1 cellular context compared by ENCODE assay signal in the genomic region with DNA sequence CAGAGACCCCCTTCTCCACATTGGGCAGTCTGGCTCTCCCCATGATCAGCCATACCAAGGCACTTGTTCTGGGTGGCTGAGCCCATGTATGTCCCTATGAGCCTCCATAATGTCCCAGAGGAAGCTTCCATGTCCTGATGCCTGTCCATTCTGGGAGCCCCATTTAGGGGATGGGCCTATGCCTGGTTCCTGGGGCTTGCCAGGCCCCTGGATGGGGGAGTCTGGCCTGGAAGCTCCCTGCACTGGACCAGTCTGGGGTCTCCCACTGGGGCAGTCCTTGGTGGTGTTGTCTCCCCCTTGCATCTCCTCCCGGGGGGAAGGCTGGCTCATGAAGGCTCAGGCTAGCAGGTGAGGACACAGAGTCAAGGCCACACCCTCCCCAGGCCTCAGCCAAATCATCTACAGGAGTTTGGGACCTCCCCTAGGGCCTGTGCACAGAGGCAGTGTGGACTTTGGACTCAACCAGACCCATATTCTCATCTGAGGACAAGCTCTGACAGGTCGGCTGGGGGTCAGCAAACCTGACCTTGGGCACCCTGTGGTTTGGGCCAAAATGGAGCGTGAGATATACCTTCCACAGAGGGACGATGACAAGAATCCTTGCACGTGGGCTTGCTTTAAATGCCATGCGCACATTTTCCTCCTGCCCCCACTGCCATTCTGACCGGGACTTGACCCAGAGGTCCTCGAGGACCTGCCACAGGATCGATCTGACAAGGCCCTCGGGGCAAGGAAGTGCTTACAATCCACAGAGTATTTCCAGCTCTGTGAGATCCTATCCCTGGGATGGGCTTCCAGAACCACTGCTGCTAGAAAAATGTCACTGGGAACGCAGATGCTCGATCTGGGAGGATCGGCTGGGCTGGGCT.
TF ChIP-seq lines count a peak whose summit lies in the region.

No MANE protein-coding gene starts in this region.

TF ChIP-seq in WTC11, 78 proteins besides CTCF, POLR2A, EP300 and RAD21 (continued from another document):
- TF ChIP-seq, protein P1, sequence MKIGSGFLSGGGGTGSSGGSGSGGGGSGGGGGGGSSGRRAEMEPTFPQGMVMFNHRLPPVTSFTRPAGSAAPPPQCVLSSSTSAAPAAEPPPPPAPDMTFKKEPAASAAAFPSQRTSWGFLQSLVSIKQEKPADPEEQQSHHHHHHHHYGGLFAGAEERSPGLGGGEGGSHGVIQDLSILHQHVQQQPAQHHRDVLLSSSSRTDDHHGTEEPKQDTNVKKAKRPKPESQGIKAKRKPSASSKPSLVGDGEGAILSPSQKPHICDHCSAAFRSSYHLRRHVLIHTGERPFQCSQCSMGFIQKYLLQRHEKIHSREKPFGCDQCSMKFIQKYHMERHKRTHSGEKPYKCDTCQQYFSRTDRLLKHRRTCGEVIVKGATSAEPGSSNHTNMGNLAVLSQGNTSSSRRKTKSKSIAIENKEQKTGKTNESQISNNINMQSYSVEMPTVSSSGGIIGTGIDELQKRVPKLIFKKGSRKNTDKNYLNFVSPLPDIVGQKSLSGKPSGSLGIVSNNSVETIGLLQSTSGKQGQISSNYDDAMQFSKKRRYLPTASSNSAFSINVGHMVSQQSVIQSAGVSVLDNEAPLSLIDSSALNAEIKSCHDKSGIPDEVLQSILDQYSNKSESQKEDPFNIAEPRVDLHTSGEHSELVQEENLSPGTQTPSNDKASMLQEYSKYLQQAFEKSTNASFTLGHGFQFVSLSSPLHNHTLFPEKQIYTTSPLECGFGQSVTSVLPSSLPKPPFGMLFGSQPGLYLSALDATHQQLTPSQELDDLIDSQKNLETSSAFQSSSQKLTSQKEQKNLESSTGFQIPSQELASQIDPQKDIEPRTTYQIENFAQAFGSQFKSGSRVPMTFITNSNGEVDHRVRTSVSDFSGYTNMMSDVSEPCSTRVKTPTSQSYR (CRISPR knock-in tag; IDR thresholded peaks at IDR 0.05), result no peak
- no peak for TF ChIP-seq ZNF423 (CRISPR knock-in tag; IDR thresholded peaks at IDR 0.05)
- TF ChIP-seq ATF1 (CRISPR knock-in tag; IDR thresholded peaks at IDR 0.05), result no peak
- TF ChIP-seq, protein P2, sequence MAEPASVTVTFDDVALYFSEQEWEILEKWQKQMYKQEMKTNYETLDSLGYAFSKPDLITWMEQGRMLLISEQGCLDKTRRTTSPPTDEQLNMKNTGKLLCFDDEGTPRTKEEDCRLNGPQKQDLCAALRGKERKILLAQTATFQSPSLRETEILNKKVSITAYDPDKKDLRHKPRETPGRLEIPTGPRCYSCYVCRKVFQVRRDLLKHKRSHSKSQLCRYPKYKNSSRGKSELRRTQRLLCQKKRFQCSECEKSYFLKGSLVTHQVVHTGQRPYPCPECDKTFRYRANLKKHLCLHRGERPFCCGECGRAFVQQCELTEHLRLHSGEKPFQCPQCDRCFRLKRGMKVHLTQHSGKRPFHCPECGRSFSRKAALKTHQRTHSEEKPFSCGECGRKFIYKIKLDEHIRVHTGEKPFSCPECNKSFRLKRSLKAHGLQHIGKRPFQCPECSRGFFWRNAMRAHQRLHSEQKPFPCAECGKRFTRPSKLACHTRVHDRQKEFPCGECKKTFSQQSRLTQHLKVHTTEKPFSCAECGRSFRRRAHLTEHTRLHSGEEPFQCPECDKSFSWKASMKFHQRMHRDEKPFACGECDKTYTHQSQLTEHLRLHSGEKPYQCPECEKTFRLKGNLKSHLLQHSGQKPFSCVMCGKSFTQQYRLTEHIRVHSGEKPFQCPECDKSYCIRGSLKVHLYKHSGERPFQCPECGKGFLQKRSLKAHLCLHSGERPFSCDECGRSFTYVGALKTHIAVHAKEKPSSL (CRISPR knock-in tag; conservative IDR thresholded peaks at IDR 0.05), result no peak
- TF ChIP-seq, protein P3, sequence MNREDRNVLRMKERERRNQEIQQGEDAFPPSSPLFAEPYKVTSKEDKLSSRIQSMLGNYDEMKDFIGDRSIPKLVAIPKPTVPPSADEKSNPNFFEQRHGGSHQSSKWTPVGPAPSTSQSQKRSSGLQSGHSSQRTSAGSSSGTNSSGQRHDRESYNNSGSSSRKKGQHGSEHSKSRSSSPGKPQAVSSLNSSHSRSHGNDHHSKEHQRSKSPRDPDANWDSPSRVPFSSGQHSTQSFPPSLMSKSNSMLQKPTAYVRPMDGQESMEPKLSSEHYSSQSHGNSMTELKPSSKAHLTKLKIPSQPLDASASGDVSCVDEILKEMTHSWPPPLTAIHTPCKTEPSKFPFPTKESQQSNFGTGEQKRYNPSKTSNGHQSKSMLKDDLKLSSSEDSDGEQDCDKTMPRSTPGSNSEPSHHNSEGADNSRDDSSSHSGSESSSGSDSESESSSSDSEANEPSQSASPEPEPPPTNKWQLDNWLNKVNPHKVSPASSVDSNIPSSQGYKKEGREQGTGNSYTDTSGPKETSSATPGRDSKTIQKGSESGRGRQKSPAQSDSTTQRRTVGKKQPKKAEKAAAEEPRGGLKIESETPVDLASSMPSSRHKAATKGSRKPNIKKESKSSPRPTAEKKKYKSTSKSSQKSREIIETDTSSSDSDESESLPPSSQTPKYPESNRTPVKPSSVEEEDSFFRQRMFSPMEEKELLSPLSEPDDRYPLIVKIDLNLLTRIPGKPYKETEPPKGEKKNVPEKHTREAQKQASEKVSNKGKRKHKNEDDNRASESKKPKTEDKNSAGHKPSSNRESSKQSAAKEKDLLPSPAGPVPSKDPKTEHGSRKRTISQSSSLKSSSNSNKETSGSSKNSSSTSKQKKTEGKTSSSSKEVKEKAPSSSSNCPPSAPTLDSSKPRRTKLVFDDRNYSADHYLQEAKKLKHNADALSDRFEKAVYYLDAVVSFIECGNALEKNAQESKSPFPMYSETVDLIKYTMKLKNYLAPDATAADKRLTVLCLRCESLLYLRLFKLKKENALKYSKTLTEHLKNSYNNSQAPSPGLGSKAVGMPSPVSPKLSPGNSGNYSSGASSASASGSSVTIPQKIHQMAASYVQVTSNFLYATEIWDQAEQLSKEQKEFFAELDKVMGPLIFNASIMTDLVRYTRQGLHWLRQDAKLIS (CRISPR knock-in tag; IDR thresholded peaks at IDR 0.05; ENCODE audit: borderline replicate concordance), result no peak
- TF ChIP-seq MYBL2 (CRISPR knock-in tag; IDR thresholded peaks at IDR 0.05), result no peak
